9 cellular contexts compared by ENCODE assay signal in genomic region chr17:81399481-81400153, GRCh38. TPM values are rescaled to one million over a fixed set of nuclear protein-coding genes. Genes with fewer than 3 reads are reported as not detected.
A peak's percentile ranks its signal among the peaks of the same experiment; 100 is the strongest.
DNase-seq lines count a peak whose midpoint lies in the region; ATAC-seq, FAIRE-seq and TF ChIP-seq lines count a peak whose summit lies in the region.
"Had no signal": no experiment of that assay in that cellular context is flagged by ENCODE, and none has a peak within 500 bp of the region (broad histone marks: within the 10 kb centered on the region; RNA-seq: fewer than 3 reads in every experiment).

No MANE protein-coding gene starts in this region.

- peaks cover 74% of the 10 kb centered on the region for H3K27me3 Mint-ChIP-seq in GM23338 (ENCODE audit: insufficient read depth, low read depth, poor library complexity)

- WGBS in hepatocyte (ENCODE audit: low lambda C conversion rate, missing lambda C conversion rate) = 0% methylated on average over 29 of the region's 95 CpGs
- WGBS in small intestine, 3 donors = 0 to 1% (median 1%) methylated on average over 50 to 95 of the region's 95 CpGs

- peak; percentile 55 for DNase-seq in GM23338 (ENCODE audit: low spot score)
- DNase-seq in WERI-Rb-1 = no peak
- no peak for DNase-seq in hepatocyte (ENCODE audit: low spot score)
- no peak for DNase-seq in small intestine
- no peak for DNase-seq in activated naive CD4-positive, alpha-beta T cell treated with anti-CD3 and anti-CD28 coated beads, Interleukin-2, amount 50 U/mL, for 72 hours (ENCODE audit: low spot score in 2 of 2)
- DNase-seq in mesenteric fat pad (ENCODE audit: low spot score) = no peak

- H3K4me2 ChIP-seq in GM23338 (peak overlapping the region; percentile 84), hepatocyte (peak overlapping the region; percentile 95)

- H3K36me3 ChIP-seq in GM23338 (ENCODE audit: insufficient read depth) = no peaks in the 10 kb centered on the region
- peaks cover 6% of the 10 kb centered on the region for H3K36me3 ChIP-seq in WERI-Rb-1
- no peaks in the 10 kb centered on the region for H3K36me3 ChIP-seq in hepatocyte (replicated peaks; ENCODE audit: insufficient read depth, low read depth)
- no peaks in the 10 kb centered on the region for H3K36me3 ChIP-seq in small intestine (ENCODE audit: control insufficient read depth in 2 of 2, insufficient read depth in 2 of 2, low read length in 2 of 2)

- H4K20me1 ChIP-seq in GM23338 (replicated peaks; ENCODE audit: insufficient read depth) = no peaks in the 10 kb centered on the region
- no peaks in the 10 kb centered on the region for H4K20me1 ChIP-seq in hepatocyte (ENCODE audit: insufficient read depth, poor library complexity, severe bottlenecking)

- H3K4me1 ChIP-seq in GM23338 (ENCODE audit: insufficient read depth) (peaks cover 43% of the 10 kb centered on the region), hepatocyte (ENCODE audit: insufficient read depth) (peaks cover 47% of the 10 kb centered on the region), small intestine (ENCODE audit: control insufficient read depth in 2 of 2, insufficient read depth in 1 of 2, low read depth in 1 of 2, low read length in 1 of 2) (peaks cover 0 to 3% of the 10 kb centered on the region in 2 donors)

- no peak overlapping the region for H3K27ac Mint-ChIP-seq in GM23338
- no peak overlapping the region for H3K27ac Mint-ChIP-seq in activated naive CD4-positive, alpha-beta T cell treated with anti-CD3 and anti-CD28 coated beads, Interleukin-2, amount 50 U/mL, for 72 hours

- peaks cover 2% of the 10 kb centered on the region; the same call in 1 of the 3 replicates for H3K36me3 Mint-ChIP-seq in GM23338 (ENCODE audit: low read depth)
- peaks cover 5% of the 10 kb centered on the region in 2 donors for H3K36me3 Mint-ChIP-seq in activated naive CD4-positive, alpha-beta T cell treated with anti-CD3 and anti-CD28 coated beads, Interleukin-2, amount 50 U/mL, for 72 hours

- TF ChIP-seq CTCF in GM23338 (conservative IDR thresholded peaks at IDR 0.05; ENCODE audit: low read depth in 2 of 2) = no peak
- no peak for TF ChIP-seq CTCF in WERI-Rb-1 (IDR thresholded peaks at IDR 0.05; ENCODE audit: low read depth, low read length)
- no peak for TF ChIP-seq CTCF in hepatocyte (IDR thresholded peaks at IDR 0.05; ENCODE audit: poor library complexity)

- no peak for FAIRE-seq in small intestine (lab: Jason Lieb, UNC)
- FAIRE-seq: TTC549 had no signal

- peak overlapping the region; percentile 58 for H3K4me3 ChIP-seq in GM23338
- H3K4me3 ChIP-seq in WERI-Rb-1 (ENCODE audit: low read depth, low read length) = peak overlapping the region; percentile 60
- H3K4me3 ChIP-seq in hepatocyte = peak overlapping the region; percentile 74
- H3K4me3 ChIP-seq in small intestine (ENCODE audit: low read depth in 1 of 2, low read length in 2 of 2) = peak overlapping the region; percentile 79 to 80

- H3K9me3 ChIP-seq in WERI-Rb-1 (ENCODE audit: severe bottlenecking) (no peaks in the 10 kb centered on the region), hepatocyte (ENCODE audit: low read depth) (no peaks in the 10 kb centered on the region), small intestine (ENCODE audit: control insufficient read depth, low read depth) (no peaks in the 10 kb centered on the region)

- H3K9me3 Mint-ChIP-seq in GM23338 = peaks cover 3% of the 10 kb centered on the region; the same call in 1 of the 3 replicates
- H3K9me3 Mint-ChIP-seq in activated naive CD4-positive, alpha-beta T cell treated with anti-CD3 and anti-CD28 coated beads, Interleukin-2, amount 50 U/mL, for 72 hours = no peaks in the 10 kb centered on the region

- H3K27me3 ChIP-seq in GM23338 (ENCODE audit: insufficient read depth) (peaks cover 89% of the 10 kb centered on the region), WERI-Rb-1 (ENCODE audit: insufficient read depth, low read depth, severe bottlenecking) (peaks cover 71% of the 10 kb centered on the region), hepatocyte (no peaks in the 10 kb centered on the region), small intestine (ENCODE audit: control insufficient read depth in 2 of 2, insufficient read depth in 2 of 2, low read length in 2 of 2) (peaks cover 0 to 3% of the 10 kb centered on the region in 2 donors)

- peak overlapping the region; percentile 93 for H2AFZ ChIP-seq in GM23338
- H2AFZ ChIP-seq in hepatocyte = peak overlapping the region; percentile 54

- ATAC-seq in GM23338 = no peak
- ATAC-seq in HG02884 (IDR thresholded peaks at IDR 0.05; ENCODE audit: unreplicated experiment) = no peak
- no peak for ATAC-seq in activated naive CD4-positive, alpha-beta T cell treated with anti-CD3 and anti-CD28 coated beads, Interleukin-2, amount 50 U/mL, for 72 hours
- no peak for ATAC-seq in HG02870 (IDR thresholded peaks at IDR 0.05; ENCODE audit: unreplicated experiment)

- H3K27ac ChIP-seq in GM23338 (ENCODE audit: low read depth) (no peak overlapping the region), WERI-Rb-1 (peak overlapping the region; percentile 80), hepatocyte (peak overlapping the region; percentile 93), small intestine (ENCODE audit: low read depth in 1 of 2, low read length in 1 of 2) (peak overlapping the region; percentile 83 to 96)

- H3K4me1 Mint-ChIP-seq in GM23338 = peaks cover 52% of the 10 kb centered on the region

- H3F3A ChIP-seq in GM23338 (replicated peaks; ENCODE audit: low read depth) = peaks cover 14% of the 10 kb centered on the region

- H3K9me2 ChIP-seq in GM23338 (ENCODE audit: insufficient read depth) = no peaks in the 10 kb centered on the region
- H3K9me2 ChIP-seq in hepatocyte (replicated peaks; ENCODE audit: insufficient read depth) = no peaks in the 10 kb centered on the region

- H3K79me2 ChIP-seq in GM23338 (replicated peaks; ENCODE audit: insufficient read depth) = no peaks in the 10 kb centered on the region
- H3K79me2 ChIP-seq in hepatocyte = peaks cover 87% of the 10 kb centered on the region

- H3K4me3 Mint-ChIP-seq in GM23338 = peak overlapping the region; percentile 69; the same call in 2 of the 3 replicates

TF ChIP-seq in GM23338, 12 proteins besides CTCF, POLR2A, EP300 and RAD21:
- no peak for TF ChIP-seq ZNF114 (CRISPR knock-in tag; IDR thresholded peaks at IDR 0.05)
- TF ChIP-seq EZH2 (IDR thresholded peaks at IDR 0.05; ENCODE audit: low read depth, unreplicated experiment) = no peak
- no peak for TF ChIP-seq POLR2AphosphoS5 (IDR thresholded peaks at IDR 0.05; ENCODE audit: low read depth)

RNA-seq across cellular contexts. Expression of gene BAHCC1, which starts 4.4 kb away (rescaled TPM):
- 1.1 and 1.8 TPM in 2 replicates for total RNA-seq in GM23338 (2014; rRNA removed; shearing (Covaris generic))
- polyA plus RNA-seq in GM23338 (2016; fragmentation: Nextera tagmentation; extraction: Ambion mirVana) = 0.17 and 0.24 TPM in 2 replicates
- 6.6 and 8.6 TPM in 2 replicates for total RNA-seq in hepatocyte
- 6.4 and 7.9 TPM in 2 replicates for polyA plus RNA-seq in hepatocyte
- 10 to 100 TPM in 1 of 3 donors, 1 to 10 TPM in 2; 2.2 to 13.4 (median 6.3) TPM for polyA plus RNA-seq in small intestine
- total RNA-seq in activated naive CD4-positive, alpha-beta T cell treated with anti-CD3 and anti-CD28 coated beads, Interleukin-2, amount 50 U/mL, for 72 hours = under 1 TPM in 1 of 2 donors, not detected in 1; 0.16 TPM
- total RNA-seq in mesenteric fat pad = 11.0 TPM
